In the genomic region with DNA sequence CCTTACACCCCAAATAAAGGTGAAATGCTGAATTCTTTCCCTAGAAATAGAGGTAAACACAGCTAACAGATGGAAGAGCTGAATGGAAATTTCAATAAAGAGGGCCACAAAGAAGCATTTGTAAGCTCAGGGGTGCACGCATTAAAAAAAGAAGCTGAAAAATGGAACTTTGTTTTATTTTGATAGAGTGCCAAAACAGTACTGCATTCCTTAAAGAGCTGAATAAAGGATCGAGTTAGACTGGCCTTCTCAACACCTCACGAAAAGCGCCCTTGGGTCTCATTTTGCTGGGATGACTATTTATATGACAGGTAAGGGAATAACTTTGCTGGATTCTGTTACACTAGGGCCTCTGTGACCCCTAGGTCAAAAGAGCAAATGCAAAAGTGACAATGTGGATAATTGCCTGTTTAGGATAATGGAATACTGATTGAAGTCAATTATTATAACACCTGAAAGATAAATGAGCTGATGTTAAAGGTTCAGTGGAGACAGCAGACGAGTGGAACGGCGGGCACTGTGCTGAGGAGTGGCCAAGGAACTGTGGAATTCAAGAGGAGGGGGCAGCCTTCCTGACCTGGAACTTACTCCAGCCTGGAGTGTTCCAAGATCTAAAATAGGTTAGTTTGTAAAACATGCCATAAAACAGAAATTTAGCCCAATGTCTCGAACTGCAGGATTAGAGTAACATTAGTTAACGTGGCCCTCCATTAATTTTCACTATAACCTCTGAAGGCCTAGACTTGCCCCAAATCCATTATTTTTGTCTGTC, we compare ENCODE assay signal across 14 cellular contexts.
"Had no signal": no experiment of that assay in that cellular context is flagged by ENCODE, and none has a peak within 500 bp of the region (broad histone marks: within the 10 kb centered on the region; RNA-seq: fewer than 3 reads in every experiment).

No MANE protein-coding gene starts in this region.

- H3K4me1 ChIP-seq: gastrocnemius medialis, left ventricle myocardium inferior had no signal

- H3K27me3 ChIP-seq: brain microvascular endothelial cell, gastrocnemius medialis, heart left ventricle, neutrophil, spleen, tibial nerve had no signal

- H3K4me3 ChIP-seq: gastrocnemius medialis, heart left ventricle, left ventricle myocardium inferior, spleen, tibial nerve had no signal

- H3K36me3 ChIP-seq: brain microvascular endothelial cell, gastrocnemius medialis, heart left ventricle, left ventricle myocardium inferior, neutrophil, spleen, tibial nerve, WERI-Rb-1 had no signal

- DNase-seq: activated CD4-positive, alpha-beta T cell treated with anti-CD3 and anti-CD28 coated beads, Interleukin-2, amount 50 U/mL, for 48 hours; activated T-cell treated with anti-CD3 and anti-CD28 coated beads for 4 hours; brain microvascular endothelial cell; cortex of kidney; gastrocnemius medialis; heart left ventricle; left ventricle myocardium inferior; naive thymus-derived CD4-positive, alpha-beta T cell; spleen; stimulated activated CD4-positive, alpha-beta T cell treated with anti-CD3 and anti-CD28 coated beads, Interleukin-4, amount 100 ng/mL, for 4 hours; WERI-Rb-1 had no signal

- ATAC-seq: gastrocnemius medialis; naive thymus-derived CD4-positive, alpha-beta T cell; stimulated activated memory B cell treated with anti-CD40 and anti-IgM and Interleukin-4, amounts not matched to agents 10 μg/mL and 1 μg/mL and 100 μg/mL, for 72 hours had no signal

- H3K27ac ChIP-seq: brain microvascular endothelial cell, gastrocnemius medialis, left ventricle myocardium inferior, neutrophil, spleen, WERI-Rb-1 had no signal

- H3K9me3 ChIP-seq: gastrocnemius medialis, heart left ventricle, left ventricle myocardium inferior, neutrophil, spleen, tibial nerve had no signal
